In the genomic region with DNA sequence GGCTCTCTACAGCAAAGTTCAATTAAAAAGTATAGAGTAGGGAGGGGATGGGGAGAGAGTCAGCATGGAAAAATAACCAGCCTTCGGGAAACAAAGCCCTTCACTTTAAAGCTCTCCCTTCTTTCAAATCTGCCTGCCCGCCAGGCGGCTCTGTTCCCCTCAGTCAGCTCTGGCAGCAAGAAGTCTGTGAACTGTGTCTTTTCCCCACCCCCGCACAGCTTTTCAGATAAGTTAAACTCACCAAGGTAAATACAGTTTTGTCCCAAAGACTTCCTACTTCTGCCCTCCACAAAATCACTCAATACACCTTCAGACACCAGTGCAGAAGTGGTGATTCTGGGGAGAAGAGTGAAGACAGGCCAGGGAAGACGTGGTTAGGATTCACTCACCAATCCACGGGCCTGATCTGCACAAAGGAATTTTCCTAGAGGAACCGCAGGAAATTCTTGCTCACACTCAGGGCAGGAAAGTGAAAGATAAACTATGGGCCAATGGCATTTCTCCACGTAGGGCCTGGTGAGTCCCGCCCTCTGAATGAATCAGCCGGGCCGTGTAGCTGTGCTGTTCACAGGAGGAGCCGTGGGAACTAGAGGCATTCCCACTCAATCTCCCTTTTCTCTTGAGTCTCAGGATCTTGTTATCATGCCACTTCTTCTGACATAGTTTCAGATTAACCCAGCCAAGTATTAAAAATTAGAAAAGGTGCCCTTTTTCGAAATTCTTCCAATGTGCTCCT, we compare ENCODE assay signal across 1 cellular context.
A peak's percentile ranks its signal among the peaks of the same experiment; 100 is the strongest.
TF ChIP-seq lines count a peak whose summit lies in the region.

A gene with protein sequence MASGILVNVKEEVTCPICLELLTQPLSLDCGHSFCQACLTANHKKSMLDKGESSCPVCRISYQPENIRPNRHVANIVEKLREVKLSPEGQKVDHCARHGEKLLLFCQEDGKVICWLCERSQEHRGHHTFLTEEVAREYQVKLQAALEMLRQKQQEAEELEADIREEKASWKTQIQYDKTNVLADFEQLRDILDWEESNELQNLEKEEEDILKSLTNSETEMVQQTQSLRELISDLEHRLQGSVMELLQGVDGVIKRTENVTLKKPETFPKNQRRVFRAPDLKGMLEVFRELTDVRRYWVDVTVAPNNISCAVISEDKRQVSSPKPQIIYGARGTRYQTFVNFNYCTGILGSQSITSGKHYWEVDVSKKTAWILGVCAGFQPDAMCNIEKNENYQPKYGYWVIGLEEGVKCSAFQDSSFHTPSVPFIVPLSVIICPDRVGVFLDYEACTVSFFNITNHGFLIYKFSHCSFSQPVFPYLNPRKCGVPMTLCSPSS (minus strand): TSS at position 448 of the 736 bp plus-strand sequence. CDS start 4,897 bp downstream, outside the sequence.

TF ChIP-seq in HepG2, 621 proteins besides CTCF, POLR2A, EP300 and RAD21 (continued from another document and continues in another):
- TF ChIP-seq, protein P1, sequence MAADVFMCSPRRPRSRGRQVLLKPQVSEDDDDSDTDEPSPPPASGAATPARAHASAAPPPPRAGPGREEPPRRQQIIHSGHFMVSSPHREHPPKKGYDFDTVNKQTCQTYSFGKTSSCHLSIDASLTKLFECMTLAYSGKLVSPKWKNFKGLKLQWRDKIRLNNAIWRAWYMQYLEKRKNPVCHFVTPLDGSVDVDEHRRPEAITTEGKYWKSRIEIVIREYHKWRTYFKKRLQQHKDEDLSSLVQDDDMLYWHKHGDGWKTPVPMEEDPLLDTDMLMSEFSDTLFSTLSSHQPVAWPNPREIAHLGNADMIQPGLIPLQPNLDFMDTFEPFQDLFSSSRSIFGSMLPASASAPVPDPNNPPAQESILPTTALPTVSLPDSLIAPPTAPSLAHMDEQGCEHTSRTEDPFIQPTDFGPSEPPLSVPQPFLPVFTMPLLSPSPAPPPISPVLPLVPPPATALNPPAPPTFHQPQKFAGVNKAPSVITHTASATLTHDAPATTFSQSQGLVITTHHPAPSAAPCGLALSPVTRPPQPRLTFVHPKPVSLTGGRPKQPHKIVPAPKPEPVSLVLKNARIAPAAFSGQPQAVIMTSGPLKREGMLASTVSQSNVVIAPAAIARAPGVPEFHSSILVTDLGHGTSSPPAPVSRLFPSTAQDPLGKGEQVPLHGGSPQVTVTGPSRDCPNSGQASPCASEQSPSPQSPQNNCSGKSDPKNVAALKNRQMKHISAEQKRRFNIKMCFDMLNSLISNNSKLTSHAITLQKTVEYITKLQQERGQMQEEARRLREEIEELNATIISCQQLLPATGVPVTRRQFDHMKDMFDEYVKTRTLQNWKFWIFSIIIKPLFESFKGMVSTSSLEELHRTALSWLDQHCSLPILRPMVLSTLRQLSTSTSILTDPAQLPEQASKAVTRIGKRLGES (CRISPR knock-in tag; IDR thresholded peaks at IDR 0.05; ENCODE audit: borderline replicate concordance), result no peak
- TF ChIP-seq, protein P2, sequence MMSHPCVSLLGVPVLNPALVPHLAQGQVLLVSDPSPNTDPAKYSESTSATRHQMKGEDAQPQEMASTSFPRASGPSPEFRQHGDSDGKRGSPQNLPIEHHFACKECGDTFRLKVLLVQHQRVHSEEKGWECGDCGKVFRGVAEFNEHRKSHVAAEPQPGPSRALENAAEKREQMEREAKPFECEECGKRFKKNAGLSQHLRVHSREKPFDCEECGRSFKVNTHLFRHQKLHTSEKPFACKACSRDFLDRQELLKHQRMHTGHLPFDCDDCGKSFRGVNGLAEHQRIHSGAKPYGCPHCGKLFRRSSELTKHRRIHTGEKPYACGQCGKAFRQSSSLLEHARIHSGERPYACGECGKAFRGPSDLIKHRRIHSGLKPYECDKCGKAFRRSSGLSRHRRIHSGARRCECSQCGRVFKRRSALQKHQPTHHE (CRISPR knock-in tag; IDR thresholded peaks at IDR 0.05; ENCODE audit: borderline replicate concordance), result no peak
- TF ChIP-seq ZZZ3 (CRISPR knock-in tag; IDR thresholded peaks at IDR 0.05; ENCODE audit: borderline replicate concordance) (no peak), CBX2 (IDR thresholded peaks at IDR 0.05; ENCODE audit: low read depth, low read length) (no peak), CBX2 (CRISPR knock-in tag; IDR thresholded peaks at IDR 0.05; ENCODE audit: low read depth) (no peak), MEIS2 (CRISPR knock-in tag; IDR thresholded peaks at IDR 0.05) (peak; percentile 16; the same call in 1 of the 2 replicates), ZNF441 (CRISPR knock-in tag; IDR thresholded peaks at IDR 0.05; ENCODE audit: borderline replicate concordance) (0 out of 2 replicates have a peak, but pooled peaks have one; percentile 61), SUZ12 (IDR thresholded peaks at IDR 0.05; ENCODE audit: low read depth, low read length) (no peak), FOSL1 (CRISPR knock-in tag; IDR thresholded peaks at IDR 0.05; ENCODE audit: borderline replicate concordance) (no peak), ZNF460 (CRISPR knock-in tag; IDR thresholded peaks at IDR 0.05; ENCODE audit: borderline replicate concordance) (no peak), ZNF788 (CRISPR knock-in tag; IDR thresholded peaks at IDR 0.05; ENCODE audit: borderline replicate concordance) (no peak), CCAR2 (optimal IDR thresholded peaks at IDR 0.05; ENCODE audit: low read depth, low read length) (no peak), FOXA3 (CRISPR knock-in tag; IDR thresholded peaks at IDR 0.05) (no peak), ZBTB1 (CRISPR knock-in tag; IDR thresholded peaks at IDR 0.05; ENCODE audit: borderline replicate concordance) (no peak), ZNF589 (CRISPR knock-in tag; conservative IDR thresholded peaks at IDR 0.05) (no peak), ZNF563 (CRISPR knock-in tag; IDR thresholded peaks at IDR 0.05) (no peak), IKZF1 (IDR thresholded peaks at IDR 0.05) (no peak), HNRNPH1 (optimal IDR thresholded peaks at IDR 0.05; ENCODE audit: low read depth, low read length) (no peak), HES4 (CRISPR knock-in tag; IDR thresholded peaks at IDR 0.05; ENCODE audit: borderline replicate concordance) (no peak), MATR3 (CRISPR knock-in tag; IDR thresholded peaks at IDR 0.05) (no peak), ZKSCAN8 (CRISPR knock-in tag; IDR thresholded peaks at IDR 0.05; ENCODE audit: borderline replicate concordance) (no peak), PHF21A (CRISPR knock-in tag; IDR thresholded peaks at IDR 0.05) (peak; percentile 83)
- TF ChIP-seq, protein P3, sequence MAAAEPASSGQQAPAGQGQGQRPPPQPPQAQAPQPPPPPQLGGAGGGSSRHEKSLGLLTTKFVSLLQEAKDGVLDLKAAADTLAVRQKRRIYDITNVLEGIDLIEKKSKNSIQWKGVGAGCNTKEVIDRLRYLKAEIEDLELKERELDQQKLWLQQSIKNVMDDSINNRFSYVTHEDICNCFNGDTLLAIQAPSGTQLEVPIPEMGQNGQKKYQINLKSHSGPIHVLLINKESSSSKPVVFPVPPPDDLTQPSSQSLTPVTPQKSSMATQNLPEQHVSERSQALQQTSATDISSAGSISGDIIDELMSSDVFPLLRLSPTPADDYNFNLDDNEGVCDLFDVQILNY (CRISPR knock-in tag; conservative IDR thresholded peaks at IDR 0.05), result no peak
- TF ChIP-seq, protein P4, sequence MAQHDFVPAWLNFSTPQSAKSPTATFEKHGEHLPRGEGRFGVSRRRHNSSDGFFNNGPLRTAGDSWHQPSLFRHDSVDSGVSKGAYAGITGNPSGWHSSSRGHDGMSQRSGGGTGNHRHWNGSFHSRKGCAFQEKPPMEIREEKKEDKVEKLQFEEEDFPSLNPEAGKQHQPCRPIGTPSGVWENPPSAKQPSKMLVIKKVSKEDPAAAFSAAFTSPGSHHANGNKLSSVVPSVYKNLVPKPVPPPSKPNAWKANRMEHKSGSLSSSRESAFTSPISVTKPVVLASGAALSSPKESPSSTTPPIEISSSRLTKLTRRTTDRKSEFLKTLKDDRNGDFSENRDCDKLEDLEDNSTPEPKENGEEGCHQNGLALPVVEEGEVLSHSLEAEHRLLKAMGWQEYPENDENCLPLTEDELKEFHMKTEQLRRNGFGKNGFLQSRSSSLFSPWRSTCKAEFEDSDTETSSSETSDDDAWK (CRISPR knock-in tag; IDR thresholded peaks at IDR 0.05), result no peak
- TF ChIP-seq, protein P5, sequence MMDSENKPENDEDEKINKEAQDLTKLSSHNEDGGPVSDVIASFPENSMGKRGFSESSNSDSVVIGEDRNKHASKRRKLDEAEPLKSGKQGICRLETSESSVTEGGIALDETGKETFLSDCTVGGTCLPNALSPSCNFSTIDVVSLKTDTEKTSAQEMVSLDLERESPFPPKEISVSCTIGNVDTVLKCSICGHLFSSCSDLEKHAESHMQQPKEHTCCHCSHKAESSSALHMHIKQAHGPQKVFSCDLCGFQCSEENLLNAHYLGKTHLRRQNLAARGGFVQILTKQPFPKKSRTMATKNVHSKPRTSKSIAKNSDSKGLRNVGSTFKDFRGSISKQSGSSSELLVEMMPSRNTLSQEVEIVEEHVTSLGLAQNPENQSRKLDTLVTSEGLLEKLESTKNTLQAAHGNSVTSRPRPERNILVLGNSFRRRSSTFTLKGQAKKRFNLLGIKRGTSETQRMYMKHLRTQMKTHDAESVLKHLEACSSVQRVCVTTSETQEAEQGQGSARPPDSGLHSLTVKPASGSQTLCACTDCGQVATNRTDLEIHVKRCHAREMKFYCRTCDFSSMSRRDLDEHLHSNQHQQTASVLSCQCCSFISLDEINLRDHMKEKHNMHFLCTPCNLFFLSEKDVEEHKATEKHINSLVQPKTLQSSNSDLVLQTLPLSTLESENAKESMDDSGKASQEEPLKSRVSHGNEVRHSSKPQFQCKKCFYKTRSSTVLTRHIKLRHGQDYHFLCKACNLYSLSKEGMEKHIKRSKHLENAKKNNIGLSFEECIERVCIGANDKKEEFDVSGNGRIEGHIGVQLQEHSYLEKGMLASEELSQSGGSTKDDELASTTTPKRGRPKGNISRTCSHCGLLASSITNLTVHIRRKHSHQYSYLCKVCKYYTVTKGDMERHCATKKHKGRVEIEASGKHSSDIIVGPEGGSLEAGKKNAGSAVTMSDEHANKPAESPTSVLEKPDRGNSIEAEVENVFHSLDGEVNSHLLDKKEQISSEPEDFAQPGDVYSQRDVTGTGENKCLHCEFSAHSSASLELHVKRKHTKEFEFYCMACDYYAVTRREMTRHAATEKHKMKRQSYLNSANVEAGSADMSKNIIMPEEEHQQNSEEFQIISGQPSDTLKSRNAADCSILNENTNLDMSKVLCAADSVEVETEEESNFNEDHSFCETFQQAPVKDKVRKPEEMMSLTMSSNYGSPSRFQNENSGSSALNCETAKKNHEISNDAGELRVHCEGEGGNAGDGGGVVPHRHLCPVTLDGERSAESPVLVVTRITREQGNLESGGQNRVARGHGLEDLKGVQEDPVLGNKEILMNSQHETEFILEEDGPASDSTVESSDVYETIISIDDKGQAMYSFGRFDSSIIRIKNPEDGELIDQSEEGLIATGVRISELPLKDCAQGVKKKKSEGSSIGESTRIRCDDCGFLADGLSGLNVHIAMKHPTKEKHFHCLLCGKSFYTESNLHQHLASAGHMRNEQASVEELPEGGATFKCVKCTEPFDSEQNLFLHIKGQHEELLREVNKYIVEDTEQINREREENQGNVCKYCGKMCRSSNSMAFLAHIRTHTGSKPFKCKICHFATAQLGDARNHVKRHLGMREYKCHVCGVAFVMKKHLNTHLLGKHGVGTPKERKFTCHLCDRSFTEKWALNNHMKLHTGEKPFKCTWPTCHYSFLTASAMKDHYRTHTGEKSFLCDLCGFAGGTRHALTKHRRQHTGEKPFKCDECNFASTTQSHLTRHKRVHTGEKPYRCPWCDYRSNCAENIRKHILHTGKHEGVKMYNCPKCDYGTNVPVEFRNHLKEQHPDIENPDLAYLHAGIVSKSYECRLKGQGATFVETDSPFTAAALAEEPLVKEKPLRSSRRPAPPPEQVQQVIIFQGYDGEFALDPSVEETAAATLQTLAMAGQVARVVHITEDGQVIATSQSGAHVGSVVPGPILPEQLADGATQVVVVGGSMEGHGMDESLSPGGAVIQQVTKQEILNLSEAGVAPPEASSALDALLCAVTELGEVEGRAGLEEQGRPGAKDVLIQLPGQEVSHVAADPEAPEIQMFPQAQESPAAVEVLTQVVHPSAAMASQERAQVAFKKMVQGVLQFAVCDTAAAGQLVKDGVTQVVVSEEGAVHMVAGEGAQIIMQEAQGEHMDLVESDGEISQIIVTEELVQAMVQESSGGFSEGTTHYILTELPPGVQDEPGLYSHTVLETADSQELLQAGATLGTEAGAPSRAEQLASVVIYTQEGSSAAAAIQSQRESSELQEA (CRISPR knock-in tag; IDR thresholded peaks at IDR 0.05; ENCODE audit: not compliant biosample characterization), result no peak
- TF ChIP-seq, protein P6, sequence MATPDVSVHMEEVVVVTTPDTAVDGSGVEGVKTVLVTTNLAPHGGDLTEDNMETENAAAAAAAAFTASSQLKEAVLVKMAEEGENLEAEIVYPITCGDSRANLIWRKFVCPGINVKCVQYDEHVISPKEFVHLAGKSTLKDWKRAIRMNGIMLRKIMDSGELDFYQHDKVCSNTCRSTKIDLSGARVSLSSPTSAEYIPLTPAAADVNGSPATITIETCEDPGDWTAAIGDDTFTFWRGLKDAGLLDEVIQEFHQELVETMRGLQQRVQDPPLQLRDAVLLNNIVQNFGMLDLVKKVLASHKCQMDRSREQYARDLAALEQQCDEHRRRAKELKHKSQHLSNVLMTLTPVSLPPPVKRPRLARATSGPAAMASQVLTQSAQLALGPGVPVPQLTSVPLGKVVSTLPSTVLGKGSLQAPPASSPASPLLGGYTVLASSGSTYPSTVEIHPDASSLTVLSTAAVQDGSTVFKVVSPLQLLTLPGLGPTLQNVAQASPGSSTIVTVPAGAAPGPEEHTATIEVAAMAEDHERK (CRISPR knock-in tag; IDR thresholded peaks at IDR 0.05; ENCODE audit: low read depth), result no peak
- TF ChIP-seq, protein P7, sequence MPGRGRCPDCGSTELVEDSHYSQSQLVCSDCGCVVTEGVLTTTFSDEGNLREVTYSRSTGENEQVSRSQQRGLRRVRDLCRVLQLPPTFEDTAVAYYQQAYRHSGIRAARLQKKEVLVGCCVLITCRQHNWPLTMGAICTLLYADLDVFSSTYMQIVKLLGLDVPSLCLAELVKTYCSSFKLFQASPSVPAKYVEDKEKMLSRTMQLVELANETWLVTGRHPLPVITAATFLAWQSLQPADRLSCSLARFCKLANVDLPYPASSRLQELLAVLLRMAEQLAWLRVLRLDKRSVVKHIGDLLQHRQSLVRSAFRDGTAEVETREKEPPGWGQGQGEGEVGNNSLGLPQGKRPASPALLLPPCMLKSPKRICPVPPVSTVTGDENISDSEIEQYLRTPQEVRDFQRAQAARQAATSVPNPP (CRISPR knock-in tag; IDR thresholded peaks at IDR 0.05), result no peak
- TF ChIP-seq, protein P8, sequence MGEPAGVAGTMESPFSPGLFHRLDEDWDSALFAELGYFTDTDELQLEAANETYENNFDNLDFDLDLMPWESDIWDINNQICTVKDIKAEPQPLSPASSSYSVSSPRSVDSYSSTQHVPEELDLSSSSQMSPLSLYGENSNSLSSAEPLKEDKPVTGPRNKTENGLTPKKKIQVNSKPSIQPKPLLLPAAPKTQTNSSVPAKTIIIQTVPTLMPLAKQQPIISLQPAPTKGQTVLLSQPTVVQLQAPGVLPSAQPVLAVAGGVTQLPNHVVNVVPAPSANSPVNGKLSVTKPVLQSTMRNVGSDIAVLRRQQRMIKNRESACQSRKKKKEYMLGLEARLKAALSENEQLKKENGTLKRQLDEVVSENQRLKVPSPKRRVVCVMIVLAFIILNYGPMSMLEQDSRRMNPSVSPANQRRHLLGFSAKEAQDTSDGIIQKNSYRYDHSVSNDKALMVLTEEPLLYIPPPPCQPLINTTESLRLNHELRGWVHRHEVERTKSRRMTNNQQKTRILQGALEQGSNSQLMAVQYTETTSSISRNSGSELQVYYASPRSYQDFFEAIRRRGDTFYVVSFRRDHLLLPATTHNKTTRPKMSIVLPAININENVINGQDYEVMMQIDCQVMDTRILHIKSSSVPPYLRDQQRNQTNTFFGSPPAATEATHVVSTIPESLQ (CRISPR knock-in tag; conservative IDR thresholded peaks at IDR 0.05), result no peak
